In the genomic region with DNA sequence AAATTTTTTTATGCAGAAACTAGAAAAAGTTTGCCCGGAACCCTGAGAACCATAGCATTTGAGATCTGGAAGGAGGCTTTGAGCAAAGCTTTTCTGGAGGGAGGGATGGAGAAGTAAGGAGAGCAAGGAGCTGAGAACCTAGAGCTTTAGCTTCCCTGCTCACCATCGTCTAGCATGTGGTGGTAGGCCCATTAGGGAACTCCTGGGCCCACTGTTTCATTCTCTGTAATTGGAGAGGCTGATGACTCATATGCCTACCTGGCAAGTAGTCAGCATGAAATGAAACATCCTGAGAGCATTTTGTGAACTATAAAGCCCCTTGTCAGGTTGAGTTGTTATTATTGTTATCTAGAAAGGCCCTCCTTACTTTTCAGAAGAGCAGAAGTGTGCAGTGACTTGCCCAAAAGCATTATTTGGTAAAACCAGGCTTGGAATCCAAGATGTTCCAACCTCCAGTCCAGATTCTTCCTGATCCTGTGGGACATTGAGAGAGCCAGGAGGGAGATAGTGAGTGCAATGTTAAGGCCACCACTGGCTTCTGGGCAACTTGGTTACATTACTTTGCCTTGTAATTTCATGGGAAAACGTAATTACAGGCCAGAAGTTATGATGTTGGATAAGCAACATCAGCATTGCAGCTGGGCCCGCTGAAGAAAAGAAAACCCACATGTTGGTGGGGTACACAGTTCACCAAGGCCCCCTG, we compare ENCODE assay signal across 11 cellular contexts.
DNase-seq lines count a peak whose midpoint lies in the region; ATAC-seq, FAIRE-seq and TF ChIP-seq lines count a peak whose summit lies in the region.
"Had no signal": no experiment of that assay in that cellular context is flagged by ENCODE, and none has a peak within 500 bp of the region (broad histone marks: within the 10 kb centered on the region; RNA-seq: fewer than 3 reads in every experiment).

No MANE protein-coding gene starts in this region.

- peaks cover 17% of the 10 kb centered on the region for H3K27me3 Mint-ChIP-seq in stimulated activated naive CD8-positive, alpha-beta T cell treated with anti-CD3 and anti-CD28 coated beads, Interleukin-15, amount 100 ng/mL, for 72 hours
- H3K27me3 Mint-ChIP-seq in activated naive CD8-positive, alpha-beta T cell treated with anti-CD3 and anti-CD28 coated beads for 36 hours = peaks cover 4% of the 10 kb centered on the region

- no peak overlapping the region for H3K27ac ChIP-seq in spleen
- no peak overlapping the region for H3K27ac ChIP-seq in small intestine (ENCODE audit: low read depth in 1 of 2, low read length in 1 of 2)
- no peak overlapping the region for H3K27ac ChIP-seq in aorta (ENCODE audit: low read depth in 1 of 2, low read length in 2 of 2)
- H3K27ac ChIP-seq: KMS-11 had no signal

- intact Hi-C loops in spleen (cut with DNase I; ENCODE audit: low total_unique reads) (no loop called here), aorta (cut with DNase I) (no loop called here)

- H3K36me3 Mint-ChIP-seq in activated naive CD8-positive, alpha-beta T cell treated with anti-CD3 and anti-CD28 coated beads for 36 hours = no peaks in the 10 kb centered on the region

- WGBS in spleen, 5 donors = 62 to 88% (median 84%) methylated on average over 4 of the region's 4 CpGs
- 72 to 76% (median 75%) methylated on average over 4 of the region's 4 CpGs for WGBS in small intestine, 3 donors
- WGBS in aorta, 2 donors = 57 to 69% methylated on average over 4 of the region's 4 CpGs

- H3K4me1 Mint-ChIP-seq in stimulated activated naive CD8-positive, alpha-beta T cell treated with anti-CD3 and anti-CD28 coated beads, Interleukin-15, amount 100 ng/mL, for 72 hours = no peaks in the 10 kb centered on the region
- H3K4me1 Mint-ChIP-seq in activated naive CD8-positive, alpha-beta T cell treated with anti-CD3 and anti-CD28 coated beads for 36 hours = no peaks in the 10 kb centered on the region

- H3K4me3 Mint-ChIP-seq in stimulated activated naive CD8-positive, alpha-beta T cell treated with anti-CD3 and anti-CD28 coated beads, Interleukin-15, amount 100 ng/mL, for 72 hours = no peak overlapping the region
- no peak overlapping the region for H3K4me3 Mint-ChIP-seq in activated naive CD8-positive, alpha-beta T cell treated with anti-CD3 and anti-CD28 coated beads for 36 hours
- H3K4me3 Mint-ChIP-seq: activated T-cell treated with anti-CD3 and anti-CD28 coated beads, Interleukin-2, amount 50 U/mL, for 4 hours had no signal

- H3K4me1 ChIP-seq in spleen (no peaks in the 10 kb centered on the region), small intestine (ENCODE audit: control insufficient read depth in 2 of 2, insufficient read depth in 1 of 2, low read depth in 1 of 2, low read length in 1 of 2) (no peaks in the 10 kb centered on the region), aorta (ENCODE audit: control insufficient read depth in 1 of 2, insufficient read depth in 2 of 2, low read length in 2 of 2) (peaks cover 0 to 2% of the 10 kb centered on the region in 2 donors)

- H3K36me3 ChIP-seq in spleen (no peaks in the 10 kb centered on the region), small intestine (ENCODE audit: control insufficient read depth in 2 of 2, insufficient read depth in 2 of 2, low read length in 2 of 2) (no peaks in the 10 kb centered on the region), aorta (ENCODE audit: control insufficient read depth in 1 of 2, insufficient read depth in 2 of 2, low read length in 1 of 2) (no peaks in the 10 kb centered on the region)

- no peak for TF ChIP-seq POLR2A in spleen (IDR thresholded peaks at IDR 0.05)

- H3K4me3 ChIP-seq in cardiac fibroblast (replicated peaks in 1 of 2; ENCODE audit: low read depth in 2 of 2, low read length in 2 of 2) (no peak overlapping the region), spleen (no peak overlapping the region), small intestine (ENCODE audit: low read depth in 1 of 2, low read length in 2 of 2) (no peak overlapping the region), aorta (ENCODE audit: low read length in 2 of 2) (no peak overlapping the region)

- H3K9me3 ChIP-seq in spleen (no peaks in the 10 kb centered on the region), small intestine (ENCODE audit: control insufficient read depth, low read depth) (no peaks in the 10 kb centered on the region), aorta (ENCODE audit: control insufficient read depth, low read length) (no peaks in the 10 kb centered on the region)

- peak; percentile 84 for ATAC-seq in stimulated activated naive CD8-positive, alpha-beta T cell treated with anti-CD3 and anti-CD28 coated beads, Interleukin-15, amount 100 ng/mL, for 72 hours
- no peak for ATAC-seq in stimulated activated naive CD8-positive, alpha-beta T cell treated with anti-CD3 and anti-CD28 coated beads, Interleukin-15, Interleukin-2, amounts not matched to agents 100 U/mL and 50 U/mL, for 24 hours
- ATAC-seq in HG03354 (IDR thresholded peaks at IDR 0.05; ENCODE audit: poor library complexity, severe bottlenecking, unreplicated experiment) (peak; percentile 61), aorta (ENCODE audit: low FRiP score) (no peak)

- no peak for FAIRE-seq in small intestine (lab: Jason Lieb, UNC)

- no peak for TF ChIP-seq CTCF in cardiac fibroblast (IDR thresholded peaks at IDR 0.05; ENCODE audit: low read depth, low read length)
- no peak for TF ChIP-seq CTCF in spleen (IDR thresholded peaks at IDR 0.05 in 8 of 11, conservative IDR thresholded peaks at IDR 0.05 in 3 of 11)

- no peak overlapping the region for H3K27ac Mint-ChIP-seq in stimulated activated naive CD8-positive, alpha-beta T cell treated with anti-CD3 and anti-CD28 coated beads, Interleukin-15, amount 100 ng/mL, for 72 hours
- no peak overlapping the region for H3K27ac Mint-ChIP-seq in activated naive CD8-positive, alpha-beta T cell treated with anti-CD3 and anti-CD28 coated beads for 36 hours

- H3K27me3 ChIP-seq in spleen (replicated peaks in 1 of 7) (no peaks in the 10 kb centered on the region), small intestine (ENCODE audit: control insufficient read depth in 2 of 2, insufficient read depth in 2 of 2, low read length in 2 of 2) (no peaks in the 10 kb centered on the region), aorta (ENCODE audit: control insufficient read depth in 1 of 2, insufficient read depth in 2 of 2, low read length in 1 of 2) (no peaks in the 10 kb centered on the region)

- no peaks in the 10 kb centered on the region for H3K9me3 Mint-ChIP-seq in stimulated activated naive CD8-positive, alpha-beta T cell treated with anti-CD3 and anti-CD28 coated beads, Interleukin-15, amount 100 ng/mL, for 72 hours
- no peaks in the 10 kb centered on the region for H3K9me3 Mint-ChIP-seq in activated naive CD8-positive, alpha-beta T cell treated with anti-CD3 and anti-CD28 coated beads for 36 hours
- H3K9me3 Mint-ChIP-seq: activated T-cell treated with anti-CD3 and anti-CD28 coated beads, Interleukin-2, amount 50 U/mL, for 4 hours had no signal

- DNase-seq in stimulated activated naive CD8-positive, alpha-beta T cell treated with anti-CD3 and anti-CD28 coated beads, Interleukin-15, amount 100 ng/mL, for 72 hours = no peak
- DNase-seq in stimulated activated naive CD8-positive, alpha-beta T cell treated with anti-CD3 and anti-CD28 coated beads, Interleukin-15, Interleukin-2, amounts not matched to agents 100 U/mL and 50 U/mL, for 24 hours = no peak
- DNase-seq in cardiac fibroblast (ENCODE audit: low read depth in 2 of 2) (peak; percentile 11 to 69), spleen (no peak), small intestine (no peak), aorta (no peak)
- DNase-seq in activated naive CD8-positive, alpha-beta T cell treated with anti-CD3 and anti-CD28 coated beads for 36 hours = no peak
- DNase-seq: activated T-cell treated with anti-CD3 and anti-CD28 coated beads, Interleukin-2, amount 50 U/mL, for 4 hours; GDM1 had no signal

Comparison
In these comparisons a context has a peak if more than half of its experiments do, and no peak if none do; other contexts are left out.
1. ATAC-seq: peak in stimulated activated naive CD8-positive, alpha-beta T cell treated with anti-CD3 and anti-CD28 coated beads, Interleukin-15, amount 100 ng/mL, for 72 hours (single experiment) and HG03354 (single experiment); none in stimulated activated naive CD8-positive, alpha-beta T cell treated with anti-CD3 and anti-CD28 coated beads, Interleukin-15, Interleukin-2, amounts not matched to agents 100 U/mL and 50 U/mL, for 24 hours (single experiment) and aorta (single experiment).
2. DNase-seq: peak in cardiac fibroblast (2 of 2); none in stimulated activated naive CD8-positive, alpha-beta T cell treated with anti-CD3 and anti-CD28 coated beads, Interleukin-15, amount 100 ng/mL, for 72 hours (0 of 2), stimulated activated naive CD8-positive, alpha-beta T cell treated with anti-CD3 and anti-CD28 coated beads, Interleukin-15, Interleukin-2, amounts not matched to agents 100 U/mL and 50 U/mL, for 24 hours (single experiment), spleen (single experiment), small intestine (single experiment), aorta (0 of 2) and activated naive CD8-positive, alpha-beta T cell treated with anti-CD3 and anti-CD28 coated beads for 36 hours (single experiment).